ENCODE assay signal across 36 cellular contexts in the genomic region with DNA sequence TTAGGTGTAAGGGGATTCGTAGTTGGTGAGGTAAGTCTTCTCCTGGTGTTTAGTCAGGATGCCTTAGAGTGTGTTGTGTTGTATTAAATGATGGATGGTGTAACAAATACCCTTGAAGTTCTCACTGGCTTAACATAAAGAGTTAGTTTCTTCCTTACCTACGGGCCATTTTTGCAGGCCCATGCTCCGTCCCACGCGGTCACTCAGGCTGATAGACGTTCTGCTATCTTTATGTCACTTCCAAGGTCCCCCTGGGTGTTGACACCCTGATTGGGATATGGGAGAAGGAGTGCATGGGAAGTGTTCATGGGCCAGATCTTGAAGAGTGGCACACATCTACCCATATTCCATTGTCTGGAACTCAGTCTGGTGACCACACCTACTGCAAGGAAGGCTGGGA.
"Had no signal": no experiment of that assay in that cellular context is flagged by ENCODE, and none has a peak within 500 bp of the region (broad histone marks: within the 10 kb centered on the region; RNA-seq: fewer than 3 reads in every experiment).

No MANE protein-coding gene starts in this region.

- H3K4me3 ChIP-seq: ascending aorta, cardiac muscle cell had no signal

- H3K27ac ChIP-seq: ascending aorta, cardiac muscle cell had no signal

- H3K4me1 Mint-ChIP-seq: activated naive CD4-positive, alpha-beta T cell treated with anti-CD3 and anti-CD28 coated beads, Interleukin-2, amount 50 U/mL, for 24 hours; activated naive CD8-positive, alpha-beta T cell treated with anti-CD3 and anti-CD28 coated beads, Interleukin-2, amount 50 U/mL, for 24 hours had no signal

- H3K36me3 ChIP-seq: ascending aorta, cardiac muscle cell, WERI-Rb-1 had no signal

- H3K9me3 ChIP-seq: ascending aorta had no signal

- H3K27me3 ChIP-seq: ascending aorta, cardiac muscle cell had no signal

- H3K27ac Mint-ChIP-seq: activated CD4-positive, alpha-beta memory T cell treated with anti-CD3 and anti-CD28 coated beads, Interleukin-2, amount 10 ng/mL, durations not matched to agents 7 days and 5 days; activated CD4-positive, alpha-beta T cell treated with anti-CD3 and anti-CD28 coated beads for 36 hours; activated CD8-positive, alpha-beta memory T cell treated with anti-CD3 and anti-CD28 coated beads, Interleukin-2, amount 10 ng/mL, durations not matched to agents 7 days and 5 days; activated CD8-positive, alpha-beta T cell treated with anti-CD3 and anti-CD28 coated beads, Interleukin-2, amount 10 ng/mL, durations not matched to agents 7 days and 5 days; activated naive CD4-positive, alpha-beta T cell treated with anti-CD3 and anti-CD28 coated beads, Interleukin-2, amount 10 ng/mL, durations not matched to agents 7 days and 5 days; activated naive CD4-positive, alpha-beta T cell treated with anti-CD3 and anti-CD28 coated beads, Interleukin-2, amount 50 U/mL, for 24 hours; activated naive CD8-positive, alpha-beta T cell; activated naive CD8-positive, alpha-beta T cell treated with anti-CD3 and anti-CD28 coated beads, Interleukin-2, amount 10 ng/mL, durations not matched to agents 7 days and 5 days; activated naive CD8-positive, alpha-beta T cell treated with anti-CD3 and anti-CD28 coated beads, Interleukin-2, amount 50 U/mL, for 24 hours; activated T-cell treated with anti-CD3 and anti-CD28 coated beads, Interleukin-2, amount 50 U/mL, for 24 hours; activated T-helper 2 cell treated with anti-CD3 and anti-CD28 coated beads, Interferon-gamma antibody, Interleukin-2, Interleukin-4, amounts not matched to agents 10 μg/mL and 5 μg/mL and 100 μg/mL, durations not matched to agents 14 hours and 24 hours and 36 hours; brain; T-cell; T-helper 17 cell; T-helper 2 cell treated with Interferon-gamma antibody and Interleukin-4, amounts not matched to agents 5 μg/mL and 100 μg/mL, for 36 hours; WTC11 had no signal

- H3K36me3 Mint-ChIP-seq: activated CD8-positive, alpha-beta memory T cell treated with anti-CD3 and anti-CD28 coated beads, Interleukin-2, amount 10 ng/mL, durations not matched to agents 7 days and 5 days; activated naive CD4-positive, alpha-beta T cell treated with anti-CD3 and anti-CD28 coated beads, Interleukin-2, amount 10 ng/mL, durations not matched to agents 7 days and 5 days; activated naive CD4-positive, alpha-beta T cell treated with anti-CD3 and anti-CD28 coated beads, Interleukin-2, amount 50 U/mL, for 24 hours; activated naive CD8-positive, alpha-beta T cell; activated naive CD8-positive, alpha-beta T cell treated with anti-CD3 and anti-CD28 coated beads, Interleukin-2, amount 10 ng/mL, durations not matched to agents 7 days and 5 days; brain; T-cell; WTC11 had no signal

- H3K9me3 Mint-ChIP-seq: activated CD4-positive, alpha-beta memory T cell treated with anti-CD3 and anti-CD28 coated beads, Interleukin-2, amount 10 ng/mL, durations not matched to agents 7 days and 5 days; activated naive CD4-positive, alpha-beta T cell treated with anti-CD3 and anti-CD28 coated beads, Interleukin-2, amount 10 ng/mL, durations not matched to agents 7 days and 5 days; activated naive CD4-positive, alpha-beta T cell treated with anti-CD3 and anti-CD28 coated beads, Interleukin-2, amount 50 U/mL, for 24 hours; activated naive CD8-positive, alpha-beta T cell treated with anti-CD3 and anti-CD28 coated beads, Interleukin-2, amount 10 ng/mL, durations not matched to agents 7 days and 5 days; activated naive CD8-positive, alpha-beta T cell treated with anti-CD3 and anti-CD28 coated beads, Interleukin-2, amount 50 U/mL, for 24 hours; activated T-cell treated with anti-CD3 and anti-CD28 coated beads, Interleukin-2, amount 50 U/mL, for 24 hours; activated T-helper 2 cell treated with anti-CD3 and anti-CD28 coated beads, Interferon-gamma antibody, Interleukin-2, Interleukin-4, amounts not matched to agents 10 μg/mL and 5 μg/mL and 100 μg/mL, durations not matched to agents 14 hours and 24 hours and 36 hours; brain; central memory CD8-positive, alpha-beta T cell; T-cell; T-helper 2 cell treated with Interferon-gamma antibody and Interleukin-4, amounts not matched to agents 5 μg/mL and 100 μg/mL, for 36 hours; WTC11 had no signal

- H3K4me3 Mint-ChIP-seq: activated CD4-positive, alpha-beta memory T cell treated with anti-CD3 and anti-CD28 coated beads, Interleukin-2, amount 10 ng/mL, durations not matched to agents 7 days and 5 days; activated CD4-positive, alpha-beta T cell treated with anti-CD3 and anti-CD28 coated beads for 36 hours; activated CD8-positive, alpha-beta memory T cell treated with anti-CD3 and anti-CD28 coated beads, Interleukin-2, amount 10 ng/mL, durations not matched to agents 7 days and 5 days; activated CD8-positive, alpha-beta T cell treated with anti-CD3 and anti-CD28 coated beads, Interleukin-2, amount 10 ng/mL, durations not matched to agents 7 days and 5 days; activated naive CD4-positive, alpha-beta T cell treated with anti-CD3 and anti-CD28 coated beads, Interleukin-2, amount 10 ng/mL, durations not matched to agents 7 days and 5 days; activated naive CD4-positive, alpha-beta T cell treated with anti-CD3 and anti-CD28 coated beads, Interleukin-2, amount 50 U/mL, for 24 hours; activated naive CD8-positive, alpha-beta T cell; activated naive CD8-positive, alpha-beta T cell treated with anti-CD3 and anti-CD28 coated beads, Interleukin-2, amount 10 ng/mL, durations not matched to agents 7 days and 5 days; activated naive CD8-positive, alpha-beta T cell treated with anti-CD3 and anti-CD28 coated beads, Interleukin-2, amount 50 U/mL, for 24 hours; activated T-cell treated with anti-CD3 and anti-CD28 coated beads, Interleukin-2, amount 50 U/mL, for 24 hours; brain; central memory CD8-positive, alpha-beta T cell; T-cell; T-helper 17 cell; T-helper 2 cell treated with Interferon-gamma antibody and Interleukin-4, amounts not matched to agents 5 μg/mL and 100 μg/mL, for 36 hours; WTC11 had no signal

- DNase-seq: activated CD4-positive, alpha-beta memory T cell treated with anti-CD3 and anti-CD28 coated beads, Interleukin-2, amount 10 ng/mL, durations not matched to agents 7 days and 5 days; activated CD4-positive, alpha-beta T cell treated with anti-CD3 and anti-CD28 coated beads for 1 hour; activated CD4-positive, alpha-beta T cell treated with anti-CD3 and anti-CD28 coated beads for 36 hours; activated CD4-positive, alpha-beta T cell treated with anti-CD3 and anti-CD28 coated beads for 48 hours; activated CD4-positive, alpha-beta T cell treated with anti-CD3 and anti-CD28 coated beads, Interleukin-2, amount 50 U/mL, for 48 hours; activated CD4-positive, CD25-positive, alpha-beta regulatory T cell; activated CD8-positive, alpha-beta memory T cell treated with anti-CD3 and anti-CD28 coated beads for 24 hours; activated CD8-positive, alpha-beta memory T cell treated with anti-CD3 and anti-CD28 coated beads, Interleukin-2, amount 10 ng/mL, durations not matched to agents 7 days and 5 days; activated CD8-positive, alpha-beta memory T cell treated with anti-CD3 and anti-CD28 coated beads, Interleukin-2, amount 50 U/mL, for 48 hours; activated CD8-positive, alpha-beta T cell treated with anti-CD3 and anti-CD28 coated beads, Interleukin-2, amount 10 ng/mL, durations not matched to agents 7 days and 5 days; activated effector memory CD4-positive, alpha-beta T cell treated with Interleukin-2 at 50 U/mL for 16 hours; activated gamma-delta T cell; activated naive CD4-positive, alpha-beta T cell treated with anti-CD3 and anti-CD28 coated beads, Interleukin-2, amount 10 ng/mL, durations not matched to agents 7 days and 5 days; activated naive CD4-positive, alpha-beta T cell treated with Interleukin-2 at 50 U/mL for 16 hours; activated naive CD8-positive, alpha-beta T cell treated with anti-CD3 and anti-CD28 coated beads, Interleukin-2, amount 10 ng/mL, durations not matched to agents 7 days and 5 days; activated naive CD8-positive, alpha-beta T cell treated with anti-CD3 and anti-CD28 coated beads, Interleukin-2, amount 50 U/mL, for 24 hours; activated T-cell treated with anti-CD3 and anti-CD28 coated beads, Interleukin-2, amount 50 U/mL, for 24 hours; activated T-cell treated with anti-CD3 and anti-CD28 coated beads, Interleukin-2, amount 50 U/mL, for 48 hours; amygdala; anterior cingulate cortex; caudate nucleus; cerebellar nuclear complex; T-cell; T-helper 17 cell; T-helper 9 cell; WERI-Rb-1 had no signal

- ATAC-seq: activated CD4-positive, alpha-beta T cell treated with anti-CD3 and anti-CD28 coated beads for 36 hours; activated CD4-positive, CD25-positive, alpha-beta regulatory T cell treated with anti-CD3 and anti-CD28 coated beads, Interleukin-2, amount 50 U/mL, for 24 hours; activated CD8-positive, alpha-beta T cell treated with anti-CD3 and anti-CD28 coated beads, Interleukin-2, amount 10 ng/mL, durations not matched to agents 7 days and 5 days; activated naive CD8-positive, alpha-beta T cell treated with anti-CD3 and anti-CD28 coated beads, Interleukin-2, amount 50 U/mL, for 24 hours; T-cell; T-helper 17 cell had no signal

- H3K4me1 ChIP-seq: ascending aorta had no signal
